In genomic region chr5:65727491-65728156, GRCh38 we compare ENCODE assay signal across 22 cellular contexts. TPM values are rescaled to one million over a fixed set of nuclear protein-coding genes. Genes with fewer than 3 reads are reported as not detected.
A peak's percentile ranks its signal among the peaks of the same experiment; 100 is the strongest.
DNase-seq lines count a peak whose midpoint lies in the region; ATAC-seq, FAIRE-seq and TF ChIP-seq lines count a peak whose summit lies in the region.
"Had no signal": no experiment of that assay in that cellular context is flagged by ENCODE, and none has a peak within 500 bp of the region (broad histone marks: within the 10 kb centered on the region; RNA-seq: fewer than 3 reads in every experiment).

No MANE protein-coding gene starts in this region.

- H3K9ac ChIP-seq in K562 (ENCODE audit: insufficient read depth in 1 of 2, low read depth in 2 of 2, low read length in 2 of 2): no peak overlapping the region
- H3K9ac ChIP-seq in keratinocyte (ENCODE audit: control insufficient read depth, extremely low read depth, insufficient read depth, low read length): no peak overlapping the region

- H3K27ac ChIP-seq in A549 (peak overlapping the region in 1 of 2 experiments; percentile 50; a peak in 3 of 6 replicates), K562 (ENCODE audit: extremely low read depth, low read depth, low read length) (peak overlapping the region; percentile 4; the same call in 1 of the 3 replicates), keratinocyte (ENCODE audit: control insufficient read depth, insufficient read depth, low read length) (peak overlapping the region; percentile 15)
- H3K27ac ChIP-seq: 22Rv1 had no signal

- H3K9me3 ChIP-seq in A549: no peaks in the 10 kb centered on the region
- H3K9me3 ChIP-seq in K562 (replicated peaks; ENCODE audit: control insufficient read depth, insufficient read depth, low read depth, low read length): no peaks in the 10 kb centered on the region
- H3K9me3 ChIP-seq in keratinocyte (ENCODE audit: control insufficient read depth, low read depth, low read length): no peaks in the 10 kb centered on the region
- H3K9me3 ChIP-seq: Caco-2 had no signal

- TF ChIP-seq EP300 in A549 (IDR thresholded peaks at IDR 0.05) (no peak), K562 (IDR thresholded peaks at IDR 0.05; ENCODE audit: low read length) (no peak)

- POLR2A ChIA-PET in A549 (lab: Yijun Ruan, JAX): no interaction called here
- POLR2A ChIA-PET in K562 (lab: Yijun Ruan, JAX): interaction anchor here (0.6 to 1.4 kb wide), 3 partner anchors 16 to 308 kb away, joined by 3 to 6 read pairs (median 3); partner anchors contain the start of genes CENPK and PPWD1

- no peak for FAIRE-seq in A549 (lab: Jason Lieb, UNC)
- FAIRE-seq in K562 (lab: Jason Lieb, UNC): no peak
- no peak for FAIRE-seq in keratinocyte (lab: Jason Lieb, UNC)
- FAIRE-seq: GM12892 had no signal

- H2AFZ ChIP-seq in K562 (ENCODE audit: low read depth, low read length): no peak overlapping the region
- H2AFZ ChIP-seq in keratinocyte (ENCODE audit: control insufficient read depth, low read length): no peak overlapping the region

- no peak for ATAC-seq in A549
- ATAC-seq in K562: no peak
- ATAC-seq in activated naive CD4-positive, alpha-beta T cell treated with anti-CD3 and anti-CD28 coated beads, Interleukin-2, amount 50 U/mL, for 72 hours: no peak
- no peak for ATAC-seq in HG02610 (IDR thresholded peaks at IDR 0.05; ENCODE audit: unreplicated experiment)

- H3K4me3 ChIP-seq in A549 (no peak overlapping the region), K562 (no peak overlapping the region), keratinocyte (ENCODE audit: control insufficient read depth in 2 of 3, extremely low read depth in 1 of 3, insufficient read depth in 2 of 3, low read depth in 1 of 3, low read length in 3 of 3) (no peak overlapping the region)

- H3K27me3 ChIP-seq in K562 (ENCODE audit: control insufficient read depth in 2 of 2, insufficient read depth in 2 of 2, low read length in 2 of 2): no peaks in the 10 kb centered on the region
- no peaks in the 10 kb centered on the region for H3K27me3 ChIP-seq in keratinocyte (ENCODE audit: control insufficient read depth, extremely low read depth, insufficient read depth, low read length)

- H3K4me1 Mint-ChIP-seq in HFFc6 (ENCODE audit: low read depth): peaks cover 49% of the 10 kb centered on the region

- TF ChIP-seq CTCF in A549 (IDR thresholded peaks at IDR 0.05) (no peak), HFFc6 (IDR thresholded peaks at IDR 0.05) (no peak), K562 (IDR thresholded peaks at IDR 0.05 in 2 of 3, conservative IDR thresholded peaks at IDR 0.05 in 1 of 3; ENCODE audit: insufficient read depth in 2 of 3, low read depth in 1 of 3, low read length in 3 of 3) (no peak), keratinocyte (optimal IDR thresholded peaks at IDR 0.05 in 1 of 3, IDR thresholded peaks at IDR 0.05 in 1 of 3, conservative IDR thresholded peaks at IDR 0.05 in 1 of 3; ENCODE audit: extremely low read depth in 1 of 3, insufficient read depth in 2 of 3, low read length in 3 of 3) (no peak), GM10266 (IDR thresholded peaks at IDR 0.05; ENCODE audit: control insufficient read depth, insufficient read depth, low read depth, missing control alignments) (no peak)

- H3K27ac Mint-ChIP-seq in HFFc6: peak overlapping the region; percentile 36; the same call in 1 of the 2 replicates
- H3K27ac Mint-ChIP-seq in activated naive CD4-positive, alpha-beta T cell treated with anti-CD3 and anti-CD28 coated beads, Interleukin-2, amount 50 U/mL, for 72 hours: no peak overlapping the region
- H3K27ac Mint-ChIP-seq: CD4-positive, alpha-beta T cell; IgD-negative memory B cell had no signal

- H3K4me2 ChIP-seq in A549 (peak overlapping the region; percentile 50; the same call in 2 of the 3 replicates), K562 (ENCODE audit: insufficient read depth, low read length) (no peak overlapping the region), keratinocyte (ENCODE audit: control insufficient read depth, extremely low read depth, insufficient read depth, low read depth, low read length) (no peak overlapping the region)

- intact Hi-C loops in K562 (cut with micrococcal nuclease): no loop called here

- H3K36me3 ChIP-seq in K562 (ENCODE audit: control insufficient read depth, insufficient read depth, low read length) (no peaks in the 10 kb centered on the region), keratinocyte (ENCODE audit: control insufficient read depth in 2 of 2, extremely low read depth in 1 of 2, insufficient read depth in 2 of 2, low read length in 2 of 2) (no peaks in the 10 kb centered on the region)

- TF ChIP-seq RAD21 in A549 (conservative IDR thresholded peaks at IDR 0.05 in 1 of 2, IDR thresholded peaks at IDR 0.05 in 1 of 2) (no peak), K562 (CRISPR knock-in tag; conservative IDR thresholded peaks at IDR 0.05 in 1 of 2, IDR thresholded peaks at IDR 0.05 in 1 of 2) (no peak)

- TF ChIP-seq POLR2A in A549 (IDR thresholded peaks at IDR 0.05; ENCODE audit: low read length) (no peak), K562 (conservative IDR thresholded peaks at IDR 0.05) (no peak)

- in situ Hi-C loops in K562 (cut with MboI): no loop called here

- H3K9me1 ChIP-seq in K562 (ENCODE audit: control insufficient read depth, insufficient read depth, low read length) (no peaks in the 10 kb centered on the region), keratinocyte (ENCODE audit: control insufficient read depth, extremely low read depth, insufficient read depth, low read length) (no peaks in the 10 kb centered on the region)

- H3K27me3 Mint-ChIP-seq in HFFc6 (ENCODE audit: insufficient read depth): no peaks in the 10 kb centered on the region
- H3K27me3 Mint-ChIP-seq: CD4-positive, alpha-beta T cell; IgD-negative memory B cell had no signal

- no TSS peak for BruUV-seq in K562 (replicated peaks; lab: Mats Ljungman, UMichigan)

- H3K79me2 ChIP-seq in K562 (ENCODE audit: control insufficient read depth, insufficient read depth, low read length): peaks cover 73% of the 10 kb centered on the region
- H3K79me2 ChIP-seq in keratinocyte (ENCODE audit: control insufficient read depth, insufficient read depth, low read length): peaks cover 39% of the 10 kb centered on the region

- H4K20me1 ChIP-seq in K562 (replicated peaks; ENCODE audit: control insufficient read depth, insufficient read depth, low read length) (no peaks in the 10 kb centered on the region), keratinocyte (ENCODE audit: control insufficient read depth, extremely low read depth, insufficient read depth, low read length) (no peaks in the 10 kb centered on the region)

- no peaks in the 10 kb centered on the region for H3K9me3 Mint-ChIP-seq in HFFc6
- no peaks in the 10 kb centered on the region for H3K9me3 Mint-ChIP-seq in activated naive CD4-positive, alpha-beta T cell treated with anti-CD3 and anti-CD28 coated beads, Interleukin-2, amount 50 U/mL, for 72 hours
- H3K9me3 Mint-ChIP-seq: CD4-positive, alpha-beta T cell; IgD-negative memory B cell had no signal

- H3K4me1 ChIP-seq in A549 (peaks cover 38% of the 10 kb centered on the region), K562 (replicated peaks in 1 of 2; ENCODE audit: control insufficient read depth in 2 of 2, insufficient read depth in 2 of 2, low read length in 2 of 2) (peaks cover 4 to 14% of the 10 kb centered on the region in 2 experiments; a peak in 3 of 5 replicates), keratinocyte (ENCODE audit: control insufficient read depth, extremely low read depth, insufficient read depth, low read length) (peaks cover 14% of the 10 kb centered on the region)

- dilution Hi-C loops in keratinocyte (cut with MboI; ENCODE audit: extremely low pct_ligation_motif_present, low sequenced_read_pairs): no loop called here

- DNase-seq in A549 (ENCODE audit: low read depth in 1 of 2, low spot score in 1 of 2): no peak
- no peak for DNase-seq in HFFc6
- no peak for DNase-seq in K562 (ENCODE audit: extremely low read depth in 1 of 4, low spot score in 3 of 4)
- DNase-seq in keratinocyte (ENCODE audit: low read depth, low spot score): no peak
- DNase-seq in activated naive CD4-positive, alpha-beta T cell treated with anti-CD3 and anti-CD28 coated beads, Interleukin-2, amount 50 U/mL, for 72 hours (ENCODE audit: low spot score in 2 of 2): no peak
- DNase-seq in NCI-H2081 (lab: John Stamatoyannopoulos, UW): no peak
- no peak for DNase-seq in GM10266 (ENCODE audit: extremely low spot score)
- DNase-seq: Caco-2; CD4-positive, alpha-beta T cell; DMS153; GF-D8; MM.1S; NCI-H1092; NCI-H1436 treated with DMSO at 0.1 percent for 48 hours; NCI-H2029 treated with DMSO at 0.1 percent for 48 hours; NCI-H748 treated with DMSO at 0.1 percent for 48 hours; OCI-M1; SIG-M5 had no signal

- H3K4me3 Mint-ChIP-seq in HFFc6: no peak overlapping the region
- H3K4me3 Mint-ChIP-seq: CD4-positive, alpha-beta T cell had no signal

- CTCF ChIA-PET in A549 (lab: Yijun Ruan, JAX): interaction anchor here (0.7 to 1.2 kb wide), 3 partner anchors 16 to 49 kb away, joined by 3 read pairs; no protein-coding TSS in a partner anchor
- CTCF ChIA-PET in K562 (lab: Yijun Ruan, JAX; ENCODE audit: low intra/inter-chr PET ratio): no interaction called here

- H3K36me3 Mint-ChIP-seq in HFFc6 (ENCODE audit: low read depth): peaks cover 33% of the 10 kb centered on the region
- H3K36me3 Mint-ChIP-seq in activated naive CD4-positive, alpha-beta T cell treated with anti-CD3 and anti-CD28 coated beads, Interleukin-2, amount 50 U/mL, for 72 hours: peaks cover 7 to 9% of the 10 kb centered on the region in 2 donors

- WGBS in A549 (ENCODE audit: missing lambda C conversion rate): 86% methylated on average over 7 of the region's 7 CpGs
- 61% methylated on average over 7 of the region's 7 CpGs for WGBS in K562 (ENCODE audit: insufficient coverage, low coverage, missing lambda C conversion rate)

RNA-seq across cellular contexts. Expression of gene NLN, which starts 5.6 kb away (rescaled TPM):
- polyA plus RNA-seq in A549 (2011; rRNA removed) (74.2 and 88.9 TPM in 2 replicates), A549 (2017; fragmentation: RNase III; extraction: RNeasy Plus Mini Kit Qiagen cat#74134 plus additional on column Dnase treatment) (68.6 to 79.2 TPM (median 69.3 TPM) in 3 replicates), K562 (2011; rRNA removed) (27.5 and 35.7 TPM in 2 replicates), K562 (2014; fragmentation: Illumina TruSeq; extraction: Trizol) (33.1 and 36.7 TPM in 2 replicates), K562 (2014; fragmentation: Nextera tagmentation; extraction: Ambion mirVana) (1 to 10 TPM; 6.9 to 7.4 TPM), K562 (2014; rRNA removed) (23.0 and 24.6 TPM in 2 replicates), keratinocyte (14.4 to 26.1 TPM (median 25.4 TPM) in 3 replicates)
- polyA plus RNA-seq in A549 (2012; cell fraction: cytosol; rRNA removed): 36.7 and 40.2 TPM in 2 replicates
- 20.2 and 25.2 TPM in 2 replicates for polyA plus RNA-seq in A549 (2012; cell fraction: nucleus; rRNA removed)
- polyA minus RNA-seq in A549 (2011; rRNA and poly(A)+ RNA removed): 88.5 and 102 TPM in 2 replicates
- 10 to 100 TPM; 47.9 to 62.0 (median 57.1) TPM for total RNA-seq in HFFc6 (2021; fragmentation: NEBNext Ultra II Directional; extraction: Animal tissue kit (Norgen Biotek cat#: 25700))
- 16.2 and 53.4 TPM in 2 replicates for total RNA-seq in K562 (2011; cell fraction: chromatin; rRNA removed; ENCODE audit: low replicate concordance)
- 8.3 and 13.9 TPM in 2 replicates for total RNA-seq in K562 (2011; cell fraction: nucleolus; rRNA removed)
- 21.2 and 28.9 TPM in 2 replicates for total RNA-seq in K562 (2011; cell fraction: nucleoplasm; rRNA removed)
- total RNA-seq in K562 (2014; rRNA removed) (21.8 and 22.6 TPM in 2 replicates), K562 (2014; rRNA removed; fragmentation: Illumina TruSeq; extraction: Trizol) (35.7 and 39.0 TPM in 2 replicates), K562 (2015; rRNA removed; fragmentation: Illumina TruSeq; extraction: Trizol) (27.3 and 28.8 TPM in 2 replicates), K562 (2021) (45.2 and 45.4 TPM in 2 replicates)
- 14.1 and 23.3 TPM in 2 replicates for polyA plus RNA-seq in K562 (2011; cell fraction: cytosol; rRNA removed)
- 7.5 and 12.3 TPM in 2 replicates for polyA plus RNA-seq in K562 (2011; cell fraction: nucleus; rRNA removed)
- 11.6 and 20.9 TPM in 2 replicates for polyA plus RNA-seq in K562 (2012)
- polyA minus RNA-seq in K562 (2011; rRNA and poly(A)+ RNA removed): 74.2 and 82.7 TPM in 2 replicates
- polyA minus RNA-seq in K562 (2011; cell fraction: cytosol; rRNA and poly(A)+ RNA removed): 20.1 and 24.4 TPM in 2 replicates
- 12.8 and 21.7 TPM in 2 replicates for polyA minus RNA-seq in K562 (2011; cell fraction: nucleus; rRNA and poly(A)+ RNA removed)
- polyA plus RNA-seq in keratinocyte (2011; ENCODE audit: low read depth): 25.9 TPM
- polyA plus RNA-seq in keratinocyte (2011; cell fraction: cytosol; rRNA removed): 13.0 and 19.8 TPM in 2 replicates
- 13.2 and 18.6 TPM in 2 replicates for polyA plus RNA-seq in keratinocyte (2011; cell fraction: nucleus; rRNA removed)
- 12.7 and 21.6 TPM in 2 replicates for polyA plus RNA-seq in keratinocyte (2012; ENCODE audit: low replicate concordance)
- polyA minus RNA-seq in keratinocyte: 30.2 to 38.8 TPM (median 38.1 TPM) in 3 replicates
- 23.2 TPM for polyA minus RNA-seq in keratinocyte (2011; cell fraction: cytosol; rRNA and poly(A)+ RNA removed)
- polyA minus RNA-seq in keratinocyte (2011; cell fraction: nucleus; rRNA and poly(A)+ RNA removed): 12.6 and 22.1 TPM in 2 replicates
- 10 to 100 TPM; 12.7 to 27.8 TPM for total RNA-seq in activated naive CD4-positive, alpha-beta T cell treated with anti-CD3 and anti-CD28 coated beads, Interleukin-2, amount 50 U/mL, for 72 hours

RNA-seq across cellular contexts. Expression of gene SGTB, which starts 5.7 kb away (rescaled TPM):
- polyA plus RNA-seq in A549 (2011; rRNA removed) (13.9 and 17.4 TPM in 2 replicates), A549 (2017; fragmentation: RNase III; extraction: RNeasy Plus Mini Kit Qiagen cat#74134 plus additional on column Dnase treatment) (8.0 to 9.3 TPM (median 8.6 TPM) in 3 replicates), K562 (2011; rRNA removed) (6.3 and 7.7 TPM in 2 replicates), K562 (2014; fragmentation: Illumina TruSeq; extraction: Trizol) (5.5 and 6.3 TPM in 2 replicates), K562 (2014; fragmentation: Nextera tagmentation; extraction: Ambion mirVana) (1 to 10 TPM; 1.3 to 1.8 TPM), K562 (2014; rRNA removed) (2.6 and 4.1 TPM in 2 replicates), keratinocyte (4.5 to 10.4 TPM (median 5.9 TPM) in 3 replicates)
- 2.3 and 2.5 TPM in 2 replicates for polyA plus RNA-seq in A549 (2012; cell fraction: cytosol; rRNA removed)
- polyA plus RNA-seq in A549 (2012; cell fraction: nucleus; rRNA removed): 1.2 and 1.8 TPM in 2 replicates
- 4.7 and 4.8 TPM in 2 replicates for polyA minus RNA-seq in A549 (2011; rRNA and poly(A)+ RNA removed)
- total RNA-seq in HFFc6 (2021; fragmentation: NEBNext Ultra II Directional; extraction: Animal tissue kit (Norgen Biotek cat#: 25700)): 10 to 100 TPM; 25.7 to 32.7 (median 30.1) TPM
- 5.4 and 8.0 TPM in 2 replicates for total RNA-seq in K562 (2011; cell fraction: chromatin; rRNA removed; ENCODE audit: low replicate concordance)
- total RNA-seq in K562 (2011; cell fraction: nucleolus; rRNA removed): 2.0 and 2.2 TPM in 2 replicates
- total RNA-seq in K562 (2011; cell fraction: nucleoplasm; rRNA removed): 4.3 and 5.6 TPM in 2 replicates
- total RNA-seq in K562 (2014; rRNA removed) (3.2 and 4.0 TPM in 2 replicates), K562 (2014; rRNA removed; fragmentation: Illumina TruSeq; extraction: Trizol) (8.1 and 9.5 TPM in 2 replicates), K562 (2015; rRNA removed; fragmentation: Illumina TruSeq; extraction: Trizol) (4.4 and 4.8 TPM in 2 replicates), K562 (2021) (7.8 and 8.4 TPM in 2 replicates)
- polyA plus RNA-seq in K562 (2011; cell fraction: cytosol; rRNA removed): 1.5 and 2.2 TPM in 2 replicates
- 2.6 and 3.4 TPM in 2 replicates for polyA plus RNA-seq in K562 (2011; cell fraction: nucleus; rRNA removed)
- polyA plus RNA-seq in K562 (2012): 3.9 and 6.7 TPM in 2 replicates
- polyA minus RNA-seq in K562 (2011; rRNA and poly(A)+ RNA removed): 9.6 and 13.1 TPM in 2 replicates
- 3.2 and 3.6 TPM in 2 replicates for polyA minus RNA-seq in K562 (2011; cell fraction: cytosol; rRNA and poly(A)+ RNA removed)
- 1.9 and 3.7 TPM in 2 replicates for polyA minus RNA-seq in K562 (2011; cell fraction: nucleus; rRNA and poly(A)+ RNA removed)
- 3.5 TPM for polyA plus RNA-seq in keratinocyte (2011; ENCODE audit: low read depth)
- 5.6 and 10.0 TPM in 2 replicates for polyA plus RNA-seq in keratinocyte (2011; cell fraction: cytosol; rRNA removed)
- 5.0 and 5.3 TPM in 2 replicates for polyA plus RNA-seq in keratinocyte (2011; cell fraction: nucleus; rRNA removed)
- polyA plus RNA-seq in keratinocyte (2012; ENCODE audit: low replicate concordance): 3.3 and 6.1 TPM in 2 replicates
- polyA minus RNA-seq in keratinocyte: 2.5 to 8.9 TPM (median 5.6 TPM) in 3 replicates
- polyA minus RNA-seq in keratinocyte (2011; cell fraction: cytosol; rRNA and poly(A)+ RNA removed): 6.7 TPM
- polyA minus RNA-seq in keratinocyte (2011; cell fraction: nucleus; rRNA and poly(A)+ RNA removed): 3.6 and 9.3 TPM in 2 replicates
- total RNA-seq in activated naive CD4-positive, alpha-beta T cell treated with anti-CD3 and anti-CD28 coated beads, Interleukin-2, amount 50 U/mL, for 72 hours: 10 to 100 TPM; 19.1 to 23.4 TPM
